In the genomic region with DNA sequence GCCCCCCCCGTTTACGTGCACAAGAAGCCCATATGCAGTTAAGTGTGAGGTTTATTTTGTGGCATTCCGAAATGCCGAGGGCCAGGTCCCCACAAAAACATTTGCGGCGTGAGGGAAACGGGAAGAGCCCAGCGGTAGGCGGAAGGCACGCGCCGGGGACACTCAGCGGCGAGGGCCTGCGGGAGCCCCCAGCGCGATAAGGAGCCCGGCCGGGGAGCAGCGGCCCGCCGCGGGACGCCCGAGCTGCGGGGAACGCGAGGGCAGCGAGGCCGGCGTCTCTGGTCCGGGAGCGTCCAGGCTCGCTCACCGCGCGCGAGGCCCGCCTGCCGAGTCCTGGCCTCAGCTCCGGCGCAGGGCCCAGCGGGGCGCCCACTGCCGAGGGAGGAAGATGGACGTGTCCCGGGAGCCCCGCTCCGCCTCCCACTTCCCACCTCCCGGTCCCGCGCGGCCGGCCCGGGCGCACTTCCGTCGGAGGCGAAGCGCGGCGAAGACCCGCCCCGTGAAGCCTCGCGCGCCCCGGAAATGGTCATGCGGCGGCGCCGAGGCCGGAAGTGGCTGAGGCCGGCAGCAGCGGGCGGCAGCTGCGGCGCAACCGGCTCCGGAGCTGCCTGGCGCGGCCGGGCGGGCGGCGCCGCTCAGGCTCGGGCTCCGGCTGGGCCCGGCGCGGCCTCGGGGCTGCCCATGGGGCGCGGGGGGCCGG, we compare ENCODE assay signal across 8 cellular contexts.
DNase-seq lines count a peak whose midpoint lies in the region; ATAC-seq lines count a peak whose summit lies in the region.

A gene with protein sequence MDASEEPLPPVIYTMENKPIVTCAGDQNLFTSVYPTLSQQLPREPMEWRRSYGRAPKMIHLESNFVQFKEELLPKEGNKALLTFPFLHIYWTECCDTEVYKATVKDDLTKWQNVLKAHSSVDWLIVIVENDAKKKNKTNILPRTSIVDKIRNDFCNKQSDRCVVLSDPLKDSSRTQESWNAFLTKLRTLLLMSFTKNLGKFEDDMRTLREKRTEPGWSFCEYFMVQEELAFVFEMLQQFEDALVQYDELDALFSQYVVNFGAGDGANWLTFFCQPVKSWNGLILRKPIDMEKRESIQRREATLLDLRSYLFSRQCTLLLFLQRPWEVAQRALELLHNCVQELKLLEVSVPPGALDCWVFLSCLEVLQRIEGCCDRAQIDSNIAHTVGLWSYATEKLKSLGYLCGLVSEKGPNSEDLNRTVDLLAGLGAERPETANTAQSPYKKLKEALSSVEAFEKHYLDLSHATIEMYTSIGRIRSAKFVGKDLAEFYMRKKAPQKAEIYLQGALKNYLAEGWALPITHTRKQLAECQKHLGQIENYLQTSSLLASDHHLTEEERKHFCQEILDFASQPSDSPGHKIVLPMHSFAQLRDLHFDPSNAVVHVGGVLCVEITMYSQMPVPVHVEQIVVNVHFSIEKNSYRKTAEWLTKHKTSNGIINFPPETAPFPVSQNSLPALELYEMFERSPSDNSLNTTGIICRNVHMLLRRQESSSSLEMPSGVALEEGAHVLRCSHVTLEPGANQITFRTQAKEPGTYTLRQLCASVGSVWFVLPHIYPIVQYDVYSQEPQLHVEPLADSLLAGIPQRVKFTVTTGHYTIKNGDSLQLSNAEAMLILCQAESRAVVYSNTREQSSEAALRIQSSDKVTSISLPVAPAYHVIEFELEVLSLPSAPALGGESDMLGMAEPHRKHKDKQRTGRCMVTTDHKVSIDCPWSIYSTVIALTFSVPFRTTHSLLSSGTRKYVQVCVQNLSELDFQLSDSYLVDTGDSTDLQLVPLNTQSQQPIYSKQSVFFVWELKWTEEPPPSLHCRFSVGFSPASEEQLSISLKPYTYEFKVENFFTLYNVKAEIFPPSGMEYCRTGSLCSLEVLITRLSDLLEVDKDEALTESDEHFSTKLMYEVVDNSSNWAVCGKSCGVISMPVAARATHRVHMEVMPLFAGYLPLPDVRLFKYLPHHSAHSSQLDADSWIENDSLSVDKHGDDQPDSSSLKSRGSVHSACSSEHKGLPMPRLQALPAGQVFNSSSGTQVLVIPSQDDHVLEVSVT (plus strand): TSS at position 536 of the 700 bp plus-strand sequence. CDS start 185 bp downstream, outside the sequence.

- DNase-seq in AG08395 (ENCODE audit: low spot score) (peak; percentile 85), NCI-H510A (lab: John Stamatoyannopoulos, UW) (peak; percentile 86)
- DNase-seq in activated CD4-positive, alpha-beta T cell treated with anti-CD3 and anti-CD28 coated beads for 4 hours, result peak; percentile 63 to 69
- DNase-seq in stimulated activated CD4-positive, alpha-beta T cell treated with anti-CD3 and anti-CD28 coated beads, Interleukin-1b, Interleukin-23, amount 100 ng/mL, for 1 hour (ENCODE audit: low read depth in 2 of 2), result peak; percentile 36 to 59

- peak; percentile 64 for ATAC-seq in GM18868 (IDR thresholded peaks at IDR 0.05; ENCODE audit: unreplicated experiment)
- ATAC-seq in HG03108 (IDR thresholded peaks at IDR 0.05; ENCODE audit: unreplicated experiment), result peak; percentile 62

- H3K27me3 ChIP-seq in layer of hippocampus (ENCODE audit: control insufficient read depth, insufficient read depth, low read length), result no peaks in the 10 kb centered on the region

- peak within 1 kb of the TSS; percentile 77 for H3K27ac ChIP-seq in cingulate gyrus (ENCODE audit: low read depth, low read length)
- H3K27ac ChIP-seq in layer of hippocampus (ENCODE audit: low read depth, low read length), result peak within 1 kb of the TSS; percentile 89

Comparison
In these comparisons a context has a peak if more than half of its experiments do, and no peak if none do; other contexts are left out.
1. Peak in every context shown above with its lines: DNase-seq, ATAC-seq and H3K27ac ChIP-seq.